In the genomic region with DNA sequence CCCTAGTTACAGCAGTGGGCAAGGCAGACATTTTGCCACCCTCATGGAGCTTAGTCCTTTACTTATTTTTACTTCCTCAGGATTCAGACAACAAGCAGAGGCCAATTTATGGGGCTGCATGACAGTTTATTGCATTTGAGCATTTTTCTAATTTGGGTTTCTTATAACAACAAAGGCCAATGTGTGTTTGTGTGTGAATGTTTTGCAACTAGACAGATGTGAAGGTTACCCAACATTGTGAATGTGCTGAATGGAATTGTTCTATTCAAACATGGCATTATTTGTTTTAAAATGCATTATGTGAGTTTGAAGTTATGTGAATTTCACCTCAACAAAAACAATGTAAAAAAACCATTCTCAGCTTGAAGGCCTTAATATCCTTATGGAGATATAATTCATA, we compare ENCODE assay signal across 25 cellular contexts.
DNase-seq lines count a peak whose midpoint lies in the region; ATAC-seq and TF ChIP-seq lines count a peak whose summit lies in the region.
"Had no signal": no experiment of that assay in that cellular context is flagged by ENCODE, and none has a peak within 500 bp of the region (broad histone marks: within the 10 kb centered on the region; RNA-seq: fewer than 3 reads in every experiment).

No MANE protein-coding gene starts in this region.

- H3K9ac ChIP-seq in SU-DHL-6 (ENCODE audit: low read length): no peak overlapping the region

- H2AFZ ChIP-seq in SU-DHL-6 (ENCODE audit: low read depth, low read length, severe bottlenecking): no peak overlapping the region
- H2AFZ ChIP-seq: hepatocyte had no signal

- H3K9me2 ChIP-seq in SU-DHL-6 (replicated peaks; ENCODE audit: insufficient read depth, low read length): no peaks in the 10 kb centered on the region

- no peaks in the 10 kb centered on the region for H3F3A ChIP-seq in SU-DHL-6 (ENCODE audit: insufficient read depth)

- no peaks in the 10 kb centered on the region for H3K36me3 ChIP-seq in SU-DHL-6 (ENCODE audit: low read length)
- H3K36me3 ChIP-seq: Peyer's patch had no signal

- H3K9me3 ChIP-seq in SU-DHL-6 (ENCODE audit: insufficient read depth, low read length): peaks cover 5% of the 10 kb centered on the region; the same call in 1 of the 2 replicates

- POLR2A ChIA-PET in AG04449 (lab: Yijun Ruan, JAX): no interaction called here
- POLR2A ChIA-PET in RWPE1 (lab: Yijun Ruan, JAX; ENCODE audit: low non-redundant PET): no interaction called here

- H3K4me3 ChIP-seq in AG04449 (ENCODE audit: low read depth, low read length) (no peak overlapping the region), SU-DHL-6 (ENCODE audit: insufficient read depth, low read length, poor library complexity, severe bottlenecking) (no peak overlapping the region)
- H3K4me3 ChIP-seq: A549, hepatocyte, K562, Peyer's patch had no signal

- DNase-seq in AG04449 (ENCODE audit: low read depth, low spot score): peak; percentile 14
- peak; percentile 77 for DNase-seq in GM04503 (ENCODE audit: low read depth)
- peak; percentile 6 for DNase-seq in fibroblast of the conjunctiva (ENCODE audit: low read depth)
- DNase-seq in stimulated activated naive CD4-positive, alpha-beta T cell (lab: John Stamatoyannopoulos, UW): no peak
- no peak for DNase-seq in RWPE1 (ENCODE audit: low spot score)
- no peak for DNase-seq in NCI-H1048 (lab: John Stamatoyannopoulos, UW)
- DNase-seq: activated CD4-positive, alpha-beta T cell treated with anti-CD3 and anti-CD28 coated beads for 36 hours; activated naive CD4-positive, alpha-beta T cell treated with anti-CD3 and anti-CD28 coated beads for 36 hours; activated T-cell treated with anti-CD3 and anti-CD28 coated beads, Interleukin-2, amount 50 U/mL, for 24 hours; caudate nucleus; dermis blood vessel endothelial cell; mesenchymal stem cell; MM.1S; NCI-H1694 treated with DMSO at 0.1 percent for 48 hours; NCI-H2171; NCI-H524 treated with DMSO at 0.1 percent for 48 hours; Peyer's patch; T-helper 17 cell had no signal

- CTCF ChIA-PET in AG04449 (lab: Yijun Ruan, JAX): interaction anchor here (1.2 kb wide), 1 partner anchor 8 kb away, joined by 4 read pairs; no protein-coding TSS in a partner anchor
- CTCF ChIA-PET in RWPE1 (lab: Yijun Ruan, JAX): no interaction called here

- no peak overlapping the region for H3K4me2 ChIP-seq in SU-DHL-6 (ENCODE audit: low read depth, low read length, poor library complexity, severe bottlenecking)
- H3K4me2 ChIP-seq: A549, hepatocyte had no signal

- H3K27me3 ChIP-seq in SU-DHL-6 (ENCODE audit: low read length): no peaks in the 10 kb centered on the region
- H3K27me3 ChIP-seq: hepatocyte, Peyer's patch had no signal

- no peaks in the 10 kb centered on the region for H4K20me1 ChIP-seq in SU-DHL-6 (ENCODE audit: low read depth, low read length)

- H3K27ac ChIP-seq in SU-DHL-6 (ENCODE audit: low read depth, low read length) (0 out of 2 replicates have a peak overlapping the region, but pooled peaks have one; percentile 14), RWPE1 (no peak overlapping the region)
- H3K27ac ChIP-seq: A549, C4-2B, hepatocyte, Peyer's patch had no signal

- TF ChIP-seq CTCF in AG04449 (IDR thresholded peaks at IDR 0.05; ENCODE audit: insufficient read depth, low read length, missing control alignments) (no peak), SU-DHL-6 (IDR thresholded peaks at IDR 0.05; ENCODE audit: insufficient read depth, low read length, poor library complexity, severe bottlenecking) (no peak), RWPE1 (conservative IDR thresholded peaks at IDR 0.05; ENCODE audit: low read depth) (no peak)

- H3K79me2 ChIP-seq in SU-DHL-6 (ENCODE audit: insufficient read depth, low read length): no peaks in the 10 kb centered on the region
- H3K79me2 ChIP-seq: hepatocyte had no signal

- no peak for ATAC-seq in HG02884 (IDR thresholded peaks at IDR 0.05; ENCODE audit: unreplicated experiment)
- ATAC-seq: A549; activated CD4-positive, alpha-beta T cell treated with anti-CD3 and anti-CD28 coated beads for 36 hours; K562; stimulated activated effector memory CD8-positive, alpha-beta T cell treated with anti-CD3 and anti-CD28 coated beads, Interleukin-12 subunit alpha, Interleukin-12 subunit beta, amount 100 ng/mL, for 72 hours; T-helper 17 cell had no signal

Comparison
In these comparisons a context has a peak if more than half of its experiments do, and no peak if none do; other contexts are left out.
1. DNase-seq: peak in AG04449 (single experiment), GM04503 (single experiment) and fibroblast of the conjunctiva (single experiment); none in stimulated activated naive CD4-positive, alpha-beta T cell (0 of 6), RWPE1 (single experiment) and NCI-H1048 (single experiment).